Comparison of ENCODE assay signal across 8 cellular contexts in genomic region chr1:15848143-15848928, GRCh38. TPM values are rescaled to one million over a fixed set of nuclear protein-coding genes. Genes with fewer than 3 reads are reported as not detected.
DNase-seq lines count a peak whose midpoint lies in the region; ATAC-seq and TF ChIP-seq lines count a peak whose summit lies in the region.

No MANE protein-coding gene starts in this region.

- no peaks in the 10 kb centered on the region for H3K27me3 ChIP-seq in HUES64 (ENCODE audit: insufficient read depth, low read length)

- DNase-seq in AG10803 (ENCODE audit: low read depth) (peak; percentile 32), dedifferentiated amniotic fluid mesenchymal stem cell (ENCODE audit: extremely low spot score) (peak; percentile 47), lung microvascular endothelial cell (ENCODE audit: low read depth in 2 of 2) (peak; percentile 48 to 49), NCI-H1694 (lab: John Stamatoyannopoulos, UW) (no peak)
- DNase-seq in activated CD4-positive, alpha-beta T cell treated with anti-CD3 and anti-CD28 coated beads for 1 hour: peak; percentile 39
- DNase-seq in stimulated activated CD8-positive, alpha-beta memory T cell treated with anti-CD3 and anti-CD28 coated beads, Interleukin-15, amount 100 ng/mL, for 1 hour (ENCODE audit: low read depth): peak; percentile 14

- no peak for TF ChIP-seq CTCF in AG10803 (conservative IDR thresholded peaks at IDR 0.05; ENCODE audit: low read length)

- H3K4me3 ChIP-seq in AG10803 (ENCODE audit: low read length) (peak overlapping the region; percentile 92), HUES64 (ENCODE audit: low read length) (peak overlapping the region; percentile 83)

- H3K9ac ChIP-seq in HUES64 (ENCODE audit: low read depth, low read length): peak overlapping the region; percentile 86

- peak overlapping the region; percentile 40; the same call in 1 of the 2 replicates for H3K27ac ChIP-seq in HUES64 (ENCODE audit: low read depth, low read length)

- under 1% methylated on average over 104 of the region's 104 CpGs for WGBS in HUES64

- peaks cover 21% of the 10 kb centered on the region for H3K4me1 ChIP-seq in HUES64 (ENCODE audit: insufficient read depth, low read length)

- H3K36me3 ChIP-seq in HUES64 (ENCODE audit: insufficient read depth, low read length): no peaks in the 10 kb centered on the region

- H3K9me3 ChIP-seq in HUES64 (ENCODE audit: insufficient read depth, low read depth, low read length): no peaks in the 10 kb centered on the region

- ATAC-seq in GM19455 (IDR thresholded peaks at IDR 0.05; ENCODE audit: unreplicated experiment): peak; percentile 23

RNA-seq across cellular contexts. Expression of gene SPEN, which starts 0.8 kb away (rescaled TPM):
- 18.7 TPM for polyA plus RNA-seq in HUES64 (2013, experiment 1 of 2)
- polyA plus RNA-seq in HUES64 (2013, experiment 2 of 2): 29.0 TPM
- 9.8 and 11.3 TPM in 2 replicates for total RNA-seq in lung microvascular endothelial cell

RNA-seq across cellular contexts. Expression of gene UQCRHL, which starts 40.9 kb away (rescaled TPM):
- 5.2 TPM for polyA plus RNA-seq in HUES64 (2013, experiment 1 of 2)
- 7.3 TPM for polyA plus RNA-seq in HUES64 (2013, experiment 2 of 2)
- 3.3 and 6.3 TPM in 2 replicates for total RNA-seq in lung microvascular endothelial cell
